19 cellular contexts compared by ENCODE assay signal in genomic region chr1:27399251-27399885, GRCh38. TPM values are rescaled to one million over a fixed set of nuclear protein-coding genes. Genes with fewer than 3 reads are reported as not detected.
DNase-seq lines count a peak whose midpoint lies in the region; ATAC-seq and TF ChIP-seq lines count a peak whose summit lies in the region.
"Had no signal": no experiment of that assay in that cellular context is flagged by ENCODE, and none has a peak within 500 bp of the region (broad histone marks: within the 10 kb centered on the region; RNA-seq: fewer than 3 reads in every experiment).

No MANE protein-coding gene starts in this region.

- peaks cover 14% of the 10 kb centered on the region for H3K36me3 Mint-ChIP-seq in effector memory CD8-positive, alpha-beta T cell (ENCODE audit: insufficient read depth)

- peaks cover 52% of the 10 kb centered on the region for H3K4me1 ChIP-seq in HUES6 (ENCODE audit: control insufficient read depth, insufficient read depth, low read length)
- peaks cover 32% of the 10 kb centered on the region for H3K4me1 ChIP-seq in osteoblast (ENCODE audit: insufficient read depth, low read length)

- no peaks in the 10 kb centered on the region for H3K79me2 ChIP-seq in osteoblast (ENCODE audit: insufficient read depth, low read length)

- H3K27ac ChIP-seq in HUES6 (ENCODE audit: low read depth, low read length) (no peak overlapping the region), osteoblast (ENCODE audit: low read depth, low read length) (no peak overlapping the region)
- H3K27ac ChIP-seq: upper lobe of right lung had no signal

- no peaks in the 10 kb centered on the region for H3K27me3 ChIP-seq in HUES6 (ENCODE audit: control insufficient read depth, insufficient read depth, low read length)
- peaks cover 11% of the 10 kb centered on the region for H3K27me3 ChIP-seq in osteoblast (ENCODE audit: insufficient read depth, low read length)
- H3K27me3 ChIP-seq: upper lobe of right lung had no signal

- peak overlapping the region; percentile 17 for H3K9ac ChIP-seq in HUES6 (ENCODE audit: low read length)

- no peak for ATAC-seq in effector memory CD8-positive, alpha-beta T cell (replicated peaks)
- ATAC-seq in GM21576 (IDR thresholded peaks at IDR 0.05; ENCODE audit: unreplicated experiment) = no peak
- ATAC-seq: activated CD8-positive, alpha-beta T cell treated with anti-CD3 and anti-CD28 coated beads for 36 hours; activated T-cell treated with anti-CD3 and anti-CD28 coated beads, Interleukin-2, amount 50 U/mL, for 72 hours; upper lobe of right lung had no signal

- TF ChIP-seq CTCF in osteoblast (IDR thresholded peaks at IDR 0.05; ENCODE audit: extremely low read depth, low read depth, low read length) = no peak

- peak overlapping the region; percentile 72 to 81 for H3K27ac Mint-ChIP-seq in effector memory CD8-positive, alpha-beta T cell
- H3K27ac Mint-ChIP-seq: activated CD8-positive, alpha-beta T cell treated with anti-CD3 and anti-CD28 coated beads for 36 hours; activated T-cell treated with anti-CD3 and anti-CD28 coated beads, Interleukin-2, amount 50 U/mL, for 72 hours; stimulated activated naive CD8-positive, alpha-beta T cell treated with anti-CD3 and anti-CD28 coated beads, Interleukin-15, Interleukin-2, amounts not matched to agents 100 ng/mL and 50 ng/mL, for 24 hours had no signal

- H3K9me3 ChIP-seq in HUES6 (ENCODE audit: control insufficient read depth, insufficient read depth, low read depth, low read length) = no peaks in the 10 kb centered on the region
- no peaks in the 10 kb centered on the region for H3K9me3 ChIP-seq in osteoblast (ENCODE audit: low read depth, low read length)
- H3K9me3 ChIP-seq: upper lobe of right lung had no signal

- peak; percentile 6 for DNase-seq in NCI-H146 (lab: John Stamatoyannopoulos, UW)
- no peak for DNase-seq in NCI-H146 treated with DMSO at 0.1 percent for 48 hours (lab: John Stamatoyannopoulos, UW; ENCODE audit: unreplicated experiment)
- DNase-seq in effector memory CD8-positive, alpha-beta T cell = no peak
- peak; percentile 75 for DNase-seq in osteoblast (ENCODE audit: insufficient read length, low spot score, missing footprints)
- DNase-seq in glomerular visceral epithelial cell (ENCODE audit: extremely low spot score) = no peak
- DNase-seq in NCI-H226 = no peak
- DNase-seq: activated CD8-positive, alpha-beta T cell treated with anti-CD3 and anti-CD28 coated beads for 36 hours; activated T-cell treated with anti-CD3 and anti-CD28 coated beads, Interleukin-2, amount 50 U/mL, for 72 hours; cerebellar nuclear complex; left colon; NCI-H1694 treated with DMSO at 0.1 percent for 48 hours; NCI-H524 treated with DMSO at 0.1 percent for 48 hours; upper lobe of right lung had no signal

- H3K36me3 ChIP-seq in HUES6 (ENCODE audit: control insufficient read depth, insufficient read depth, low read length) (peaks cover 3% of the 10 kb centered on the region), osteoblast (ENCODE audit: insufficient read depth, low read length) (no peaks in the 10 kb centered on the region)
- H3K36me3 ChIP-seq: upper lobe of right lung had no signal

- peaks cover 9 to 26% of the 10 kb centered on the region in 2 donors for H3K4me1 Mint-ChIP-seq in effector memory CD8-positive, alpha-beta T cell (ENCODE audit: low read depth in 2 of 2)

- H3K9me3 Mint-ChIP-seq in effector memory CD8-positive, alpha-beta T cell = no peaks in the 10 kb centered on the region
- H3K9me3 Mint-ChIP-seq: activated CD8-positive, alpha-beta T cell treated with anti-CD3 and anti-CD28 coated beads for 36 hours; activated T-cell treated with anti-CD3 and anti-CD28 coated beads, Interleukin-2, amount 50 U/mL, for 72 hours; stimulated activated naive CD8-positive, alpha-beta T cell treated with anti-CD3 and anti-CD28 coated beads, Interleukin-15, Interleukin-2, amounts not matched to agents 100 ng/mL and 50 ng/mL, for 24 hours had no signal

- no peak overlapping the region for H3K4me2 ChIP-seq in osteoblast (ENCODE audit: insufficient read depth, low read length)

- no peak overlapping the region for H3K4me3 Mint-ChIP-seq in effector memory CD8-positive, alpha-beta T cell
- H3K4me3 Mint-ChIP-seq: activated CD8-positive, alpha-beta T cell treated with anti-CD3 and anti-CD28 coated beads for 36 hours; activated T-cell treated with anti-CD3 and anti-CD28 coated beads, Interleukin-2, amount 50 U/mL, for 72 hours; stimulated activated naive CD8-positive, alpha-beta T cell treated with anti-CD3 and anti-CD28 coated beads, Interleukin-15, Interleukin-2, amounts not matched to agents 100 ng/mL and 50 ng/mL, for 24 hours had no signal

- H2AFZ ChIP-seq in osteoblast (ENCODE audit: low read length) = no peak overlapping the region

- H3K27me3 Mint-ChIP-seq in effector memory CD8-positive, alpha-beta T cell = no peaks in the 10 kb centered on the region
- H3K27me3 Mint-ChIP-seq: activated CD8-positive, alpha-beta T cell treated with anti-CD3 and anti-CD28 coated beads for 36 hours; stimulated activated naive CD8-positive, alpha-beta T cell treated with anti-CD3 and anti-CD28 coated beads, Interleukin-15, Interleukin-2, amounts not matched to agents 100 ng/mL and 50 ng/mL, for 24 hours had no signal

- H3K4me3 ChIP-seq in HUES6 (ENCODE audit: low read depth, low read length) (no peak overlapping the region), osteoblast (ENCODE audit: insufficient read depth, low read length) (no peak overlapping the region)
- H3K4me3 ChIP-seq: upper lobe of right lung had no signal

- no peaks in the 10 kb centered on the region for H4K20me1 ChIP-seq in osteoblast (ENCODE audit: insufficient read depth, low read length)

RNA-seq across cellular contexts. Expression of gene GPR3, which starts 6.9 kb away (rescaled TPM):
- total RNA-seq in osteoblast = under 0.01 and 0.36 TPM in 2 replicates
- total RNA-seq: left colon had no signal

RNA-seq across cellular contexts. Expression of gene CD164L2, which starts 16.2 kb away (rescaled TPM):
- total RNA-seq in osteoblast = not detected in 2 replicates
- total RNA-seq: A172; activated CD8-positive, alpha-beta T cell treated with anti-CD3 and anti-CD28 coated beads for 36 hours; activated T-cell treated with anti-CD3 and anti-CD28 coated beads, Interleukin-2, amount 50 U/mL, for 72 hours; LHCN-M2; posterior vena cava had no signal

RNA-seq across cellular contexts. Expression of gene FCN3, which starts 24.7 kb away (rescaled TPM):
- not detected in 2 replicates for total RNA-seq in osteoblast
- total RNA-seq: A172; activated CD8-positive, alpha-beta T cell treated with anti-CD3 and anti-CD28 coated beads for 36 hours; activated T-cell treated with anti-CD3 and anti-CD28 coated beads, Interleukin-2, amount 50 U/mL, for 72 hours; LHCN-M2 had no signal

RNA-seq across cellular contexts. Expression of gene MAP3K6, which starts 32.6 kb away (rescaled TPM):
- total RNA-seq in osteoblast = 25.7 and 29.8 TPM in 2 replicates

RNA-seq across cellular contexts. Expression of gene SYTL1, which starts 57.5 kb away (rescaled TPM):
- total RNA-seq in osteoblast = under 0.01 TPM in 1 of 2 replicates, not detected in the other

Comparison
In these comparisons a context has a peak if more than half of its experiments do, and no peak if none do; other contexts are left out.
1. DNase-seq: peak in NCI-H146 (single experiment) and osteoblast (single experiment); none in NCI-H146 treated with DMSO at 0.1 percent for 48 hours (single experiment), effector memory CD8-positive, alpha-beta T cell (0 of 3), glomerular visceral epithelial cell (single experiment) and NCI-H226 (single experiment).